Comparison of ENCODE assay signal across 8 cellular contexts in the genomic region with DNA sequence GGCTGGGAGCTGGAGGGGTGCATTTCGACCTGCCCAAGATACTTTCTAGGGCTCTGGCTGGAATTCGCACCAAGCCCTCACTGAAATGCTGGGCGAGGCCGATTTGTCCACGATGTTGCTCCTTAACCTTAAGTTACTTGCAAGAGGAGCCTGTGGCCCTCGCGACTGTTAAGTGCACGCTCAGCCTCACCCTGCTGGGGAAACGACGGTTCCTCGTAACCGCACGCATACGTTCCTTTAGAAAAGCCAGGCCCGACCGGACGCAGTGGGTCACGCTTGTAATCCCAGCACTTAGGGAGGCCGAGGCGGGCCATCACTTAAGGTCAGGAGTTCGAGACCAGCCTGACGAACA. TPM values are rescaled to one million over a fixed set of nuclear protein-coding genes. Genes with fewer than 3 reads are reported as not detected.
DNase-seq lines count a peak whose midpoint lies in the region; ATAC-seq and TF ChIP-seq lines count a peak whose summit lies in the region.

No MANE protein-coding gene starts in this region.

- no peaks in the 10 kb centered on the region for H3K9me3 Mint-ChIP-seq in activated naive CD4-positive, alpha-beta T cell treated with anti-CD3 and anti-CD28 coated beads, Interleukin-2, amount 50 U/mL, for 24 hours
- no peaks in the 10 kb centered on the region for H3K9me3 Mint-ChIP-seq in progenitor cell of endocrine pancreas (ENCODE audit: low read depth)

- peak overlapping the region; percentile 95 for H3K27ac ChIP-seq in KOPT-K1 (ENCODE audit: low read depth, low read length, poor library complexity, severe bottlenecking)

- peak overlapping the region; percentile 96 for H3K4me3 Mint-ChIP-seq in activated naive CD4-positive, alpha-beta T cell treated with anti-CD3 and anti-CD28 coated beads, Interleukin-2, amount 50 U/mL, for 24 hours
- peak overlapping the region; percentile 84 for H3K4me3 Mint-ChIP-seq in progenitor cell of endocrine pancreas (ENCODE audit: low read depth)

- no peak for TF ChIP-seq CTCF in progenitor cell of endocrine pancreas (IDR thresholded peaks at IDR 0.05; ENCODE audit: unreplicated experiment)

- H3K27me3 Mint-ChIP-seq in activated naive CD4-positive, alpha-beta T cell treated with anti-CD3 and anti-CD28 coated beads, Interleukin-2, amount 50 U/mL, for 24 hours = no peaks in the 10 kb centered on the region
- H3K27me3 Mint-ChIP-seq in progenitor cell of endocrine pancreas = no peaks in the 10 kb centered on the region

- peak; percentile 3 for ATAC-seq in GM18861 (IDR thresholded peaks at IDR 0.05; ENCODE audit: unreplicated experiment)
- peak; percentile 4 to 7 for ATAC-seq in left cardiac atrium
- no peak for ATAC-seq in GM21526 (IDR thresholded peaks at IDR 0.05; ENCODE audit: low FRiP score, unreplicated experiment)

- intact Hi-C loops in left cardiac atrium (cut with DNase I) = no loop called here

- H3K36me3 Mint-ChIP-seq in activated naive CD4-positive, alpha-beta T cell treated with anti-CD3 and anti-CD28 coated beads, Interleukin-2, amount 50 U/mL, for 24 hours = no peaks in the 10 kb centered on the region
- no peaks in the 10 kb centered on the region for H3K36me3 Mint-ChIP-seq in progenitor cell of endocrine pancreas (ENCODE audit: insufficient read depth)

- DNase-seq in left cardiac atrium (no peak), progenitor cell of endocrine pancreas (ENCODE audit: low spot score, unreplicated experiment) (no peak), UCSD-AML1 (lab: John Stamatoyannopoulos, UW; ENCODE audit: unreplicated experiment) (no peak), NCI-H1694 (lab: John Stamatoyannopoulos, UW) (no peak)

- H3K4me1 Mint-ChIP-seq in activated naive CD4-positive, alpha-beta T cell treated with anti-CD3 and anti-CD28 coated beads, Interleukin-2, amount 50 U/mL, for 24 hours = peaks cover 49% of the 10 kb centered on the region
- H3K4me1 Mint-ChIP-seq in progenitor cell of endocrine pancreas (ENCODE audit: low read depth) = peaks cover 22% of the 10 kb centered on the region

- H3K36me3 ChIP-seq in KOPT-K1 (ENCODE audit: insufficient read depth, low read length) = peaks cover 6% of the 10 kb centered on the region; the same call in 1 of the 2 replicates

- no peaks in the 10 kb centered on the region for H3K9me3 ChIP-seq in KOPT-K1 (ENCODE audit: insufficient read depth, low read length, poor library complexity, severe bottlenecking)

- peak overlapping the region; percentile 79 for H3K27ac Mint-ChIP-seq in activated naive CD4-positive, alpha-beta T cell treated with anti-CD3 and anti-CD28 coated beads, Interleukin-2, amount 50 U/mL, for 24 hours
- H3K27ac Mint-ChIP-seq in progenitor cell of endocrine pancreas = peak overlapping the region; percentile 97

RNA-seq across cellular contexts. Expression of gene NCOR1, which starts 0.6 kb away (rescaled TPM):
- total RNA-seq in left cardiac atrium (10 to 100 TPM; 59.6 to 65.7 TPM), progenitor cell of endocrine pancreas (154 and 165 TPM in 2 replicates)

RNA-seq across cellular contexts. Expression of gene PIGL, which starts 1.1 kb away (rescaled TPM):
- total RNA-seq in left cardiac atrium (10 to 100 TPM in 1 of 2 donors, 1 to 10 TPM in 1; 9.7 to 18.0 TPM), progenitor cell of endocrine pancreas (37.1 and 40.5 TPM in 2 replicates)
